ENCODE assay signal across 8 cellular contexts in the genomic region with DNA sequence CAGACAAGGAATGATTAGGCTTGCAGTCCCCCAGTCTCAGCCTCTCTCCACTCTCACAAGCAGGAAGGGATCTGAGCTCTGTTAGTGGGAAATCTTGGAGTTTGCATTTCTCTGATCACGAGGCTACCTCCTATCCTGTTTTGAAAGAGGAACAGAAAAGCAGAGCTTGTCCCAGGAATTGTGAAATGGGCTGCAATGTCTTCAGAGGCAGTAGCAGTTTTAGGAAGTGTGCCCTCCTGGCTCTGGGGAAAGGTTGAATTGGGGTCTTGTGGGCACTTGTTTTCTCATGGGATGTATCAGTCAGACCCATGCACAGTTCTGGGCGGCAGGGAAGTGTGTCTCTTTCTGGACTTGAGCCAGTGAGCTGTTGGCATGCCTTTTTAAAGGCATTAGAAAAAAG. TPM values are rescaled to one million over a fixed set of nuclear protein-coding genes. Genes with fewer than 3 reads are reported as not detected.
DNase-seq lines count a peak whose midpoint lies in the region; ATAC-seq and TF ChIP-seq lines count a peak whose summit lies in the region.
"Had no signal": no experiment of that assay in that cellular context is flagged by ENCODE, and none has a peak within 500 bp of the region (broad histone marks: within the 10 kb centered on the region; RNA-seq: fewer than 3 reads in every experiment).

No MANE protein-coding gene starts in this region.

- H3K4me3 ChIP-seq in right atrium auricular region (no peak overlapping the region), right lobe of liver (no peak overlapping the region)

- WGBS in right lobe of liver (ENCODE audit: insufficient coverage, low coverage, low lambda C conversion rate, missing lambda C conversion rate): 31% methylated on average over 2 of the region's 2 CpGs

- in situ Hi-C loops in ACHN (cut with HindIII; ENCODE audit: low pct_ligation_motif_present, low pct_unique_long_range_greater_than_20kb, low sequenced_read_pairs): no loop called here

- H3K27me3 ChIP-seq in right atrium auricular region (no peaks in the 10 kb centered on the region), right lobe of liver (no peaks in the 10 kb centered on the region)

- ATAC-seq in Right ventricle myocardium inferior (peak; percentile 55), right lobe of liver (peak; percentile 57 to 66 (median 58)), GM18511 (IDR thresholded peaks at IDR 0.05; ENCODE audit: unreplicated experiment) (no peak)

- H3K27ac ChIP-seq in right atrium auricular region (no peak overlapping the region), right lobe of liver (no peak overlapping the region)

- TF ChIP-seq POLR2A in right lobe of liver (IDR thresholded peaks at IDR 0.05): no peak

- no peaks in the 10 kb centered on the region for H3K4me1 ChIP-seq in right atrium auricular region
- H3K4me1 ChIP-seq in right lobe of liver: no peaks in the 10 kb centered on the region

- TF ChIP-seq CTCF in right atrium auricular region (IDR thresholded peaks at IDR 0.05) (no peak), right lobe of liver (IDR thresholded peaks at IDR 0.05) (no peak)

- intact Hi-C loops in Right ventricle myocardium inferior (cut with DNase I): no loop called here
- intact Hi-C loops in right lobe of liver (cut with DNase I): no loop called here

- H3K36me3 ChIP-seq in right atrium auricular region: peaks cover 78% of the 10 kb centered on the region
- H3K36me3 ChIP-seq in right lobe of liver: peaks cover 0 to 60% (median 18%) of the 10 kb centered on the region in 4 donors

- H3K9me3 ChIP-seq in right atrium auricular region: no peaks in the 10 kb centered on the region
- no peaks in the 10 kb centered on the region for H3K9me3 ChIP-seq in right lobe of liver
- H3K9me3 ChIP-seq: SK-N-SH had no signal

- DNase-seq in Right ventricle myocardium inferior (ENCODE audit: missing footprints) (no peak), right atrium auricular region (ENCODE audit: low spot score) (no peak), right lobe of liver (no peak), ACHN (no peak)
- no peak for DNase-seq in activated CD8-positive, alpha-beta memory T cell treated with anti-CD3 and anti-CD28 coated beads for 24 hours
- DNase-seq: SK-N-SH; stimulated activated CD4-positive, alpha-beta T cell treated with anti-CD3 and anti-CD28 coated beads, Interleukin-2, amount 100 ng/mL, for 24 hours had no signal

RNA-seq across cellular contexts. Expression of gene NUP85, which starts 22.8 kb away (rescaled TPM):
- total RNA-seq in Right ventricle myocardium inferior (28.7 TPM), right atrium auricular region (10 to 100 TPM; 10.3 to 14.3 TPM), right lobe of liver (10 to 100 TPM; 15.3 to 32.8 (median 25.9) TPM)

RNA-seq across cellular contexts. Expression of gene GGA3, which starts 33.1 kb away (rescaled TPM):
- total RNA-seq in Right ventricle myocardium inferior (25.1 TPM), right atrium auricular region (10 to 100 TPM; 18.5 to 23.7 TPM), right lobe of liver (10 to 100 TPM; 12.4 to 18.9 (median 15.8) TPM)

RNA-seq across cellular contexts. Expression of gene MRPS7, which starts 33.4 kb away (rescaled TPM):
- 123 TPM for total RNA-seq in Right ventricle myocardium inferior
- total RNA-seq in right atrium auricular region: 10 to 100 TPM; 66.7 to 74.1 TPM
- total RNA-seq in right lobe of liver: 10 to 100 TPM; 29.6 to 37.2 (median 33.7) TPM

RNA-seq across cellular contexts. Expression of gene MIF4GD, which starts 42.7 kb away (rescaled TPM):
- 15.1 TPM for total RNA-seq in Right ventricle myocardium inferior
- total RNA-seq in right atrium auricular region: 10 to 100 TPM; 18.0 to 24.9 TPM
- 10 to 100 TPM in 2 of 6 experiments, 1 to 10 TPM in 4; 7.3 to 21.9 (median 8.2) TPM for total RNA-seq in right lobe of liver

RNA-seq across cellular contexts. Expression of gene SUMO2, which starts 45.5 kb away (rescaled TPM):
- total RNA-seq in Right ventricle myocardium inferior: 217 TPM
- total RNA-seq in right atrium auricular region: 10 to 100 TPM; 45.7 to 58.1 TPM
- total RNA-seq in right lobe of liver: 100 to 1,000 TPM in 3 of 6 experiments, 10 to 100 TPM in 3; 23.6 to 120 (median 108) TPM
